Comparison of ENCODE assay signal across 22 cellular contexts in genomic region chr19:40110570-40110969, GRCh38. TPM values are rescaled to one million over a fixed set of nuclear protein-coding genes. Genes with fewer than 3 reads are reported as not detected.
DNase-seq lines count a peak whose midpoint lies in the region; ATAC-seq, FAIRE-seq and TF ChIP-seq lines count a peak whose summit lies in the region.
"Had no signal": no experiment of that assay in that cellular context is flagged by ENCODE, and none has a peak within 500 bp of the region (broad histone marks: within the 10 kb centered on the region; RNA-seq: fewer than 3 reads in every experiment).

No MANE protein-coding gene starts in this region.

- WGBS in HepG2 (ENCODE audit: low lambda C conversion rate), result 9% methylated on average over 2 of the region's 2 CpGs
- 71% methylated on average over 2 of the region's 2 CpGs for WGBS in right lobe of liver (ENCODE audit: insufficient coverage, low coverage, low lambda C conversion rate, missing lambda C conversion rate)

- no peaks in the 10 kb centered on the region for H3K27me3 ChIP-seq in HepG2 (ENCODE audit: control insufficient read depth in 1 of 2, insufficient read depth in 2 of 2, low read length in 2 of 2)
- H3K27me3 ChIP-seq in right lobe of liver, result no peaks in the 10 kb centered on the region
- H3K27me3 ChIP-seq in Panc1 (ENCODE audit: control insufficient read depth, insufficient read depth, low read length), result no peaks in the 10 kb centered on the region; the same call in 1 of the 2 replicates
- H3K27me3 ChIP-seq: BE2C, BLaER1 had no signal

- CTCF ChIA-PET in HepG2 (lab: Yijun Ruan, JAX; ENCODE audit: low intra/inter-chr PET ratio, low total read pairs), result no interaction called here
- CTCF ChIA-PET in Panc1 (lab: Charles Lee), result interaction anchor here (0.6 to 1.1 kb wide), 6 partner anchors 9 to 308 kb away, joined by 3 to 10 read pairs (median 7); partner anchors contain the start of gene ZNF546

- no peaks in the 10 kb centered on the region for H3K79me2 ChIP-seq in HepG2 (ENCODE audit: insufficient read depth, low read length)

- H3K9me3 ChIP-seq in HepG2 (ENCODE audit: low read length), result peaks cover 10% of the 10 kb centered on the region
- no peaks in the 10 kb centered on the region for H3K9me3 ChIP-seq in right lobe of liver
- H3K9me3 ChIP-seq in Panc1 (ENCODE audit: control insufficient read depth, insufficient read depth, low read depth, low read length), result peaks cover 33% of the 10 kb centered on the region
- H3K9me3 ChIP-seq: BE2C had no signal

- H3K4me3 ChIP-seq in HepG2 (replicated peaks in 1 of 3; ENCODE audit: insufficient read depth in 1 of 3, low read depth in 2 of 3, low read length in 3 of 3) (no peak overlapping the region), right lobe of liver (no peak overlapping the region), Panc1 (ENCODE audit: low read depth in 2 of 2, low read length in 2 of 2) (no peak overlapping the region)
- H3K4me3 ChIP-seq: BLaER1 had no signal

- H3K27ac ChIP-seq in HepG2 (ENCODE audit: extremely low read length, insufficient read depth, low read length) (no peak overlapping the region), right lobe of liver (no peak overlapping the region), Panc1 (ENCODE audit: low read length) (no peak overlapping the region)
- H3K27ac ChIP-seq: BLaER1 had no signal

- TF ChIP-seq CTCF in HepG2 (CRISPR knock-in tag; IDR thresholded peaks at IDR 0.05), result no peak
- no peak for TF ChIP-seq CTCF in right lobe of liver (IDR thresholded peaks at IDR 0.05)
- TF ChIP-seq CTCF in Panc1 (IDR thresholded peaks at IDR 0.05), result no peak

- POLR2A ChIA-PET in HepG2 (lab: Yijun Ruan, JAX) (interaction anchor here (1.3 kb wide), 1 partner anchor 20 kb away, joined by 9 read pairs; the partner anchor contains the start of gene ZNF780A), Panc1 (lab: Charles Lee) (interaction anchor here (0.6 to 1.3 kb wide), 8 partner anchors 9 to 224 kb away, joined by 3 to 7 read pairs (median 4); partner anchors contain the start of gene PSMC4)

- TF ChIP-seq RAD21 in HepG2 (CRISPR knock-in tag; IDR thresholded peaks at IDR 0.05), result no peak

- peaks cover 20% of the 10 kb centered on the region for H3K4me1 ChIP-seq in HepG2 (ENCODE audit: insufficient read depth, low read length)
- H3K4me1 ChIP-seq in right lobe of liver, result no peaks in the 10 kb centered on the region
- no peaks in the 10 kb centered on the region for H3K4me1 ChIP-seq in Panc1 (ENCODE audit: control insufficient read depth, insufficient read depth, low read length)
- H3K4me1 ChIP-seq: BE2C, BLaER1 had no signal

- no peak overlapping the region for H2AFZ ChIP-seq in HepG2 (ENCODE audit: low read length)

- H3K9ac ChIP-seq in HepG2 (ENCODE audit: insufficient read depth, low read depth, low read length), result no peak overlapping the region
- H3K9ac ChIP-seq: BLaER1 had no signal

- DNase-seq in HepG2 (ENCODE audit: low spot score), result peak; percentile 20
- DNase-seq in right lobe of liver, result no peak
- DNase-seq in Panc1 (ENCODE audit: low read depth, low spot score), result no peak
- DNase-seq: 8988T; ACHN; BE2C; C1 segment of cervical spinal cord; CD4-positive, alpha-beta memory T cell; CD4-positive, CD25-positive, alpha-beta regulatory T cell; CD8-positive, alpha-beta memory T cell; COR-L47; DMS 273 treated with DMSO at 0.1 percent for 48 hours; DMS153; DMS79; DND-41; EL; GDM1 had no signal

- TF ChIP-seq POLR2A in HepG2 (IDR thresholded peaks at IDR 0.05; ENCODE audit: insufficient read depth in 1 of 2, low read depth in 2 of 2, low read length in 2 of 2), result no peak
- TF ChIP-seq POLR2A in right lobe of liver (IDR thresholded peaks at IDR 0.05), result no peak

- FAIRE-seq in HepG2 (lab: Jason Lieb, UNC), result no peak
- FAIRE-seq: A204.1, GM12891 had no signal

- in situ Hi-C loops in HepG2 (cut with HindIII; ENCODE audit: extremely low pct_ligation_motif_present, low pct_unique_long_range_greater_than_20kb) (no loop called here), Panc1 (cut with HindIII; ENCODE audit: low pct_unique_long_range_greater_than_20kb, low sequenced_read_pairs) (no loop called here)

- H3K36me3 ChIP-seq in HepG2 (replicated peaks in 1 of 2; ENCODE audit: control insufficient read depth in 1 of 2, insufficient read depth in 2 of 2, low read length in 2 of 2) (no peaks in the 10 kb centered on the region), right lobe of liver (no peaks in the 10 kb centered on the region), Panc1 (ENCODE audit: control insufficient read depth, insufficient read depth, low read length) (no peaks in the 10 kb centered on the region)
- H3K36me3 ChIP-seq: BE2C, BLaER1 had no signal

- intact Hi-C loops in HepG2 (cut with micrococcal nuclease; ENCODE audit: unreplicated experiment) (no loop called here), right lobe of liver (cut with DNase I) (no loop called here), Panc1 (cut with micrococcal nuclease; ENCODE audit: unreplicated experiment) (no loop called here)

- TF ChIP-seq EP300 in HepG2 (IDR thresholded peaks at IDR 0.05; ENCODE audit: low read depth in 2 of 2, low read length in 2 of 2) (no peak), HepG2 (CRISPR knock-in tag; IDR thresholded peaks at IDR 0.05; ENCODE audit: borderline replicate concordance) (no peak)

- H3K4me2 ChIP-seq in HepG2 (ENCODE audit: low read depth, low read length), result 0 out of 2 replicates have a peak overlapping the region, but pooled peaks have one; percentile 16
- H3K4me2 ChIP-seq: BLaER1 had no signal

- ATAC-seq in HepG2, result no peak
- no peak for ATAC-seq in right lobe of liver
- ATAC-seq in Panc1, result peak; percentile 41
- no peak for ATAC-seq in GM21528 (IDR thresholded peaks at IDR 0.05; ENCODE audit: low FRiP score, unreplicated experiment)
- no peak for ATAC-seq in GM18511 (IDR thresholded peaks at IDR 0.05; ENCODE audit: unreplicated experiment)

- no TSS peak for BruUV-seq in HepG2 (replicated peaks; lab: Mats Ljungman, UMichigan)
- no TSS peak for BruUV-seq in Panc1 (replicated peaks; lab: Mats Ljungman, UMichigan)

- no peaks in the 10 kb centered on the region for H4K20me1 ChIP-seq in HepG2 (ENCODE audit: insufficient read depth, low read length)
- H4K20me1 ChIP-seq: BLaER1 had no signal

TF ChIP-seq in HepG2, 621 proteins besides CTCF, POLR2A, EP300 and RAD21 (continues in another document):
- peak; percentile 64 for TF ChIP-seq GATAD2A (CRISPR knock-in tag; IDR thresholded peaks at IDR 0.05)
- no peak for TF ChIP-seq ZNF83 (CRISPR knock-in tag; IDR thresholded peaks at IDR 0.05; ENCODE audit: borderline replicate concordance)

RNA-seq across cellular contexts. Expression of gene ZNF780A, which starts 19.8 kb away (rescaled TPM):
- total RNA-seq in HepG2 (2016; rRNA removed; fragmentation: Illumina TruSeq; extraction: Trizol), result 22.7 and 22.9 TPM in 2 replicates
- total RNA-seq in HepG2 (2016; cell fraction: cytosol; rRNA removed; fragmentation: Illumina TruSeq; extraction: Trizol; ENCODE audit: low read depth), result 3.0 and 3.3 TPM in 2 replicates
- 21.7 and 25.4 TPM in 2 replicates for total RNA-seq in HepG2 (2016; cell fraction: insoluble cytoplasmic fraction; rRNA removed; fragmentation: Illumina TruSeq; extraction: Trizol)
- 6.3 and 9.6 TPM in 2 replicates for total RNA-seq in HepG2 (2016; cell fraction: membrane; rRNA removed; fragmentation: Illumina TruSeq; extraction: Trizol)
- total RNA-seq in HepG2 (2016; cell fraction: nucleus; rRNA removed; fragmentation: Illumina TruSeq; extraction: Trizol), result 38.6 and 39.0 TPM in 2 replicates
- polyA plus RNA-seq in HepG2 (2011; rRNA removed), result 12.4 and 13.5 TPM in 2 replicates
- polyA plus RNA-seq in HepG2 (2011; cell fraction: cytosol; rRNA removed), result 6.0 and 9.5 TPM in 2 replicates
- 20.5 and 26.8 TPM in 2 replicates for polyA plus RNA-seq in HepG2 (2011; cell fraction: nucleus; rRNA removed)
- 15.0 and 17.3 TPM in 2 replicates for polyA plus RNA-seq in HepG2 (2012)
- 2.1 and 2.3 TPM in 2 replicates for polyA plus RNA-seq in HepG2 (2016; cell fraction: cytosol; fragmentation: Illumina TruSeq; extraction: Trizol; ENCODE audit: low read depth)
- polyA plus RNA-seq in HepG2 (2016; cell fraction: insoluble cytoplasmic fraction; fragmentation: Illumina TruSeq; extraction: Trizol; ENCODE audit: low read depth), result 12.7 and 14.0 TPM in 2 replicates
- 2.7 and 4.8 TPM in 2 replicates for polyA plus RNA-seq in HepG2 (2016; cell fraction: membrane; fragmentation: Illumina TruSeq; extraction: Trizol; ENCODE audit: low read depth)
- polyA plus RNA-seq in HepG2 (2016; cell fraction: nucleus; fragmentation: Illumina TruSeq; extraction: Trizol; ENCODE audit: insufficient read depth, low read depth), result 24.5 and 25.3 TPM in 2 replicates
- 12.7 and 16.8 TPM in 2 replicates for polyA minus RNA-seq in HepG2 (2011; rRNA and poly(A)+ RNA removed; ENCODE audit: low replicate concordance)
- polyA minus RNA-seq in HepG2 (2011; cell fraction: cytosol; rRNA and poly(A)+ RNA removed), result 7.1 and 9.6 TPM in 2 replicates
- 86.3 and 88.8 TPM in 2 replicates for polyA minus RNA-seq in HepG2 (2011; cell fraction: nucleus; rRNA and poly(A)+ RNA removed)
- 10 to 100 TPM in 4 of 6 experiments, 1 to 10 TPM in 2; 8.4 to 11.1 (median 10.2) TPM for total RNA-seq in right lobe of liver
- 251 TPM for total RNA-seq in Panc1 (2021; ENCODE audit: unreplicated experiment)
- polyA plus RNA-seq in Panc1 (2012; ENCODE audit: insufficient read length), result 125 TPM

RNA-seq across cellular contexts. Expression of gene ZNF780B, which starts 54.5 kb away (rescaled TPM):
- total RNA-seq in HepG2 (2016; rRNA removed; fragmentation: Illumina TruSeq; extraction: Trizol) (21.9 and 25.0 TPM in 2 replicates), right lobe of liver (1 to 10 TPM; 3.2 to 9.6 (median 5.8) TPM), Panc1 (2021; ENCODE audit: unreplicated experiment) (237 TPM)
- 4.0 and 5.7 TPM in 2 replicates for total RNA-seq in HepG2 (2016; cell fraction: cytosol; rRNA removed; fragmentation: Illumina TruSeq; extraction: Trizol; ENCODE audit: low read depth)
- total RNA-seq in HepG2 (2016; cell fraction: insoluble cytoplasmic fraction; rRNA removed; fragmentation: Illumina TruSeq; extraction: Trizol), result 19.0 and 28.3 TPM in 2 replicates
- total RNA-seq in HepG2 (2016; cell fraction: membrane; rRNA removed; fragmentation: Illumina TruSeq; extraction: Trizol), result 9.7 and 11.9 TPM in 2 replicates
- total RNA-seq in HepG2 (2016; cell fraction: nucleus; rRNA removed; fragmentation: Illumina TruSeq; extraction: Trizol), result 30.3 and 43.5 TPM in 2 replicates
- 6.5 and 6.6 TPM in 2 replicates for polyA plus RNA-seq in HepG2 (2011; rRNA removed)
- polyA plus RNA-seq in HepG2 (2011; cell fraction: cytosol; rRNA removed), result 2.0 and 2.6 TPM in 2 replicates
- polyA plus RNA-seq in HepG2 (2011; cell fraction: nucleus; rRNA removed), result 14.4 and 21.2 TPM in 2 replicates
- polyA plus RNA-seq in HepG2 (2012), result 7.5 and 9.2 TPM in 2 replicates
- 0.55 and 0.95 TPM in 2 replicates for polyA plus RNA-seq in HepG2 (2016; cell fraction: cytosol; fragmentation: Illumina TruSeq; extraction: Trizol; ENCODE audit: low read depth)
- polyA plus RNA-seq in HepG2 (2016; cell fraction: insoluble cytoplasmic fraction; fragmentation: Illumina TruSeq; extraction: Trizol; ENCODE audit: low read depth), result 5.6 and 7.2 TPM in 2 replicates
- 0.78 and 1.7 TPM in 2 replicates for polyA plus RNA-seq in HepG2 (2016; cell fraction: membrane; fragmentation: Illumina TruSeq; extraction: Trizol; ENCODE audit: low read depth)
- polyA plus RNA-seq in HepG2 (2016; cell fraction: nucleus; fragmentation: Illumina TruSeq; extraction: Trizol; ENCODE audit: insufficient read depth, low read depth), result 22.1 and 23.1 TPM in 2 replicates
- 10.8 and 11.3 TPM in 2 replicates for polyA minus RNA-seq in HepG2 (2011; rRNA and poly(A)+ RNA removed; ENCODE audit: low replicate concordance)
- 4.4 and 5.1 TPM in 2 replicates for polyA minus RNA-seq in HepG2 (2011; cell fraction: cytosol; rRNA and poly(A)+ RNA removed)
- 72.6 and 95.0 TPM in 2 replicates for polyA minus RNA-seq in HepG2 (2011; cell fraction: nucleus; rRNA and poly(A)+ RNA removed)
- polyA plus RNA-seq in Panc1 (2012; ENCODE audit: insufficient read length), result 49.1 TPM
